ENCODE assay signal across 9 cellular contexts in the genomic region with DNA sequence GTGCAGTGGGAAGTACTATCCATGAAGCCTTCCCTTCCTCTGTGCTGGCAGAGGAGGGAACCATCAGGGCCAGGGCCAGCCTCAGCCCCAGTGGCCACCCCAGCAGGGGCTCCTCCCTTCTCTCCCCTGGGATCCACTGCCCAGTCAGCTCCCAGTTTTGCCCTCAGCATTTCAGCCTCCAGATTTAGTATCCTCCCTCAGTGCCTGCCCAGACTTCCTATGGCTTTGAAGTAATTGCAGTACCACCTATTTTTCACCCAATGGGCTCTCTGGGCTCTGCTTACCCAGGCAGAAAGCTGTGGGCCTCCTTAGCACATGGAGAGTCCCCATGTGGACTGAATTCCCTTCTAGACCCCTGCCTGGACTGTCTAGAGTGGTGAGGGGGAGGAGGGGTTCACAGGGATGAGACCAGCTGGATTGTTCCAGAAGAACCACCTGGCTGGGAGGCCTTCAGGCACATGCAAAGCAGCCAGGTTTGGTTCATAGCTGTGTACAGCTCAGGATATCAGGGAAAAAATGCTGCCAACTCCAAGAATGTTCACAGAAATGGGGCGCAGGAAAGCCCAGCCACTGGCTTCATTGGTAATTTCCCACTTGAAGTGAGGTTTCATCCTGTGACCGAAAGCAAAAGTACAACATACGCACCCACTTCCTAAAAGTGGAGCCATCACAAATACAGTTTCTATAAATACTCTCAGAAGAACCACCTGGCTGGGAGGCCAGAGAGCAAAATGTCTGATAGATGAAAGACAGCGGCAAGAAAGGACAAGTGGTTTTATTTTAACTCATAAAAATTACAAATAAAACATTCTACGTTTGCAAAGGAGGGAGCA. TPM values are rescaled to one million over a fixed set of nuclear protein-coding genes. Genes with fewer than 3 reads are reported as not detected.
A peak's percentile ranks its signal among the peaks of the same experiment; 100 is the strongest.
DNase-seq lines count a peak whose midpoint lies in the region; ATAC-seq and TF ChIP-seq lines count a peak whose summit lies in the region.
"Had no signal": no experiment of that assay in that cellular context is flagged by ENCODE, and none has a peak within 500 bp of the region (broad histone marks: within the 10 kb centered on the region; RNA-seq: fewer than 3 reads in every experiment).

No MANE protein-coding gene starts in this region.

- H3K4me3 Mint-ChIP-seq in stimulated activated naive B cell treated with anti-CD40 and anti-IgM and Interleukin-4, amounts not matched to agents 10 μg/mL and 1 μg/mL and 100 μg/mL, for 72 hours, result peak overlapping the region; percentile 79 to 81

- peaks cover 23% of the 10 kb centered on the region for H3K4me1 ChIP-seq in SJCRH30

- H3K27me3 ChIP-seq in SJCRH30, result no peaks in the 10 kb centered on the region

- H3K27ac Mint-ChIP-seq in stimulated activated naive B cell treated with anti-CD40 and anti-IgM and Interleukin-4, amounts not matched to agents 10 μg/mL and 1 μg/mL and 100 μg/mL, for 72 hours, result peak overlapping the region; percentile 99

- peaks cover 77 to 94% of the 10 kb centered on the region in 2 donors for H3K4me1 Mint-ChIP-seq in stimulated activated naive B cell treated with anti-CD40 and anti-IgM and Interleukin-4, amounts not matched to agents 10 μg/mL and 1 μg/mL and 100 μg/mL, for 72 hours

- TF ChIP-seq CTCF in GM12865 (IDR thresholded peaks at IDR 0.05; ENCODE audit: insufficient read depth, low read depth, low read length, missing control alignments), result no peak

- 0 out of 2 replicates have a peak, but pooled peaks cover 4% of the 10 kb centered on the region for H3K9me3 ChIP-seq in SJCRH30 (replicated peaks)

- no peaks in the 10 kb centered on the region for H3K36me3 ChIP-seq in SJCRH30

- no peaks in the 10 kb centered on the region for H3K27me3 Mint-ChIP-seq in stimulated activated naive B cell treated with anti-CD40 and anti-IgM and Interleukin-4, amounts not matched to agents 10 μg/mL and 1 μg/mL and 100 μg/mL, for 72 hours

- H3K36me3 Mint-ChIP-seq in stimulated activated naive B cell treated with anti-CD40 and anti-IgM and Interleukin-4, amounts not matched to agents 10 μg/mL and 1 μg/mL and 100 μg/mL, for 72 hours, result peaks cover 12 to 49% of the 10 kb centered on the region in 2 donors

- peaks cover 6 to 19% of the 10 kb centered on the region in 2 donors for H3K9me3 Mint-ChIP-seq in stimulated activated naive B cell treated with anti-CD40 and anti-IgM and Interleukin-4, amounts not matched to agents 10 μg/mL and 1 μg/mL and 100 μg/mL, for 72 hours

- H3K4me3 ChIP-seq in GM12865 (ENCODE audit: low read depth, low read length) (peak overlapping the region; percentile 33; the same call in 1 of the 2 replicates), SJCRH30 (no peak overlapping the region)

- DNase-seq in GM12865 (ENCODE audit: low read depth) (peak; percentile 87), dermis microvascular lymphatic vessel endothelial cell (ENCODE audit: low read depth in 2 of 2) (peak; percentile 41 to 58), SJCRH30 (no peak), HUDEP-2 (lab: John Stamatoyannopoulos, UW; ENCODE audit: unreplicated experiment in 76 of 76) (no peak), OCI-M1 (lab: John Stamatoyannopoulos, UW) (no peak)
- DNase-seq in stimulated activated naive B cell treated with anti-CD40 and anti-IgM and Interleukin-4, amounts not matched to agents 10 μg/mL and 1 μg/mL and 100 μg/mL, for 72 hours, result peak; percentile 71

- no peak overlapping the region for H3K27ac ChIP-seq in SJCRH30

- peak; percentile 64 for ATAC-seq in GM21423 (IDR thresholded peaks at IDR 0.05; ENCODE audit: unreplicated experiment)
- peak; percentile 80 for ATAC-seq in HG03575 (IDR thresholded peaks at IDR 0.05; ENCODE audit: extremely low read depth, insufficient number of reproducible peaks, low FRiP score, unreplicated experiment)
- peak; percentile 58 to 66 for ATAC-seq in stimulated activated naive B cell treated with anti-CD40 and anti-IgM and Interleukin-4, amounts not matched to agents 10 μg/mL and 1 μg/mL and 100 μg/mL, for 72 hours (replicated peaks)

RNA-seq across cellular contexts. Expression of a gene that starts 15.2 kb away (rescaled TPM):
- 72.9 and 142 TPM in 2 replicates for total RNA-seq in dermis microvascular lymphatic vessel endothelial cell
- total RNA-seq in SJCRH30 (2014; rRNA removed; shearing (Covaris generic)), result 69.5 and 103 TPM in 2 replicates

RNA-seq across cellular contexts. Expression of a gene that starts 45.0 kb away (rescaled TPM):
- total RNA-seq in dermis microvascular lymphatic vessel endothelial cell, result 12.3 and 12.8 TPM in 2 replicates
- 0.14 TPM in 1 of 2 replicates, not detected in the other for total RNA-seq in SJCRH30 (2014; rRNA removed; shearing (Covaris generic))

RNA-seq across cellular contexts. Expression of a gene that starts 51.8 kb away (rescaled TPM):
- not detected in 2 replicates for total RNA-seq in dermis microvascular lymphatic vessel endothelial cell
- total RNA-seq in SJCRH30 (2014; rRNA removed; shearing (Covaris generic)), result not detected in 2 replicates
- total RNA-seq: pulmonary artery endothelial cell had no signal

Comparison
In these comparisons a context has a peak if more than half of its experiments do, and no peak if none do; other contexts are left out.
1. DNase-seq: peak in GM12865 (single experiment), dermis microvascular lymphatic vessel endothelial cell (2 of 2) and stimulated activated naive B cell treated with anti-CD40 and anti-IgM and Interleukin-4, amounts not matched to agents 10 μg/mL and 1 μg/mL and 100 μg/mL, for 72 hours (single experiment); none in SJCRH30 (0 of 2), HUDEP-2 (0 of 76) and OCI-M1 (single experiment).
2. RNA of a gene that starts 45.0 kb away (total RNA-seq): 12.3 to 12.8 TPM in dermis microvascular lymphatic vessel endothelial cell; 0.14 TPM in SJCRH30; every median in the first group is over 10 times any median in the second.
3. Peak in every context shown above with its lines, with median percentiles within 50 percentile points of each other: ATAC-seq.